In the genomic region with DNA sequence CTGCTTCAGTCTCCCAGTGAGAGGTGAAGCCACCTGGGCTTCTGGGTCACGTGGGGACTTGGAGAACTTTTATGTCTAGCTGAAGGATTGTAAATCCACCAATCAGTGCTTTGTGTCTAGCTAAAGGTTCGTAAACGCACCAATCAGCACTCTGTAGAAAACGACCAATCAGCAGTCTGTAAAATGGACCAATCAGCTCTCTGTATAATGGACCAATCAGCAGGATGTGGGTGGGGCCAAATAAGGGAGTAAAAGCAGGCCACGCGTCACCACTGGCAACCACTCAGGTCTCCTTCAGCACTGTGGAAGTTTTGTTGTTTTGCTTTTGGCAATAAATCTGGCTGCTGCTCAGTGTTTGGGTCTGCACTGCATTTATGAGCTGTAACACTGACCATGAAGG, we compare ENCODE assay signal across 8 cellular contexts.
"Had no signal": no experiment of that assay in that cellular context is flagged by ENCODE, and none has a peak within 500 bp of the region (broad histone marks: within the 10 kb centered on the region; RNA-seq: fewer than 3 reads in every experiment).

No MANE protein-coding gene starts in this region.

- H3K27me3 Mint-ChIP-seq: IgD-negative memory B cell had no signal

- H3K27ac ChIP-seq: HL-60, KMS-11 had no signal

- FAIRE-seq: HepG2, HTR-8/SVneo had no signal

- H3K27ac Mint-ChIP-seq: IgD-negative memory B cell had no signal

- H3K9ac ChIP-seq: KMS-11 had no signal

- H3K36me3 Mint-ChIP-seq: IgD-negative memory B cell had no signal

- H3K4me1 Mint-ChIP-seq: IgD-negative memory B cell had no signal

- H3K4me3 Mint-ChIP-seq: IgD-negative memory B cell had no signal

- DNase-seq: IMR-90, KBM-7, KG1 had no signal

- H3K9me3 Mint-ChIP-seq: IgD-negative memory B cell had no signal

- H3K4me2 ChIP-seq: KMS-11 had no signal

- ATAC-seq: HepG2 had no signal
